In genomic region chr22:43053176-43053575, GRCh38 we compare ENCODE assay signal across 1 cellular context.
TF ChIP-seq lines count a peak whose summit lies in the region.

No MANE protein-coding gene starts in this region.

TF ChIP-seq in GM23338, 12 proteins besides CTCF, POLR2A, EP300 and RAD21 (continued from another document):
- TF ChIP-seq ZNF462 (CRISPR knock-in tag; IDR thresholded peaks at IDR 0.05): no peak
- no peak for TF ChIP-seq POLR2AphosphoS5 (IDR thresholded peaks at IDR 0.05; ENCODE audit: low read depth)
